27 cellular contexts compared by ENCODE assay signal in genomic region chr13:113425931-113426590, GRCh38. TPM values are rescaled to one million over a fixed set of nuclear protein-coding genes. Genes with fewer than 3 reads are reported as not detected.
DNase-seq lines count a peak whose midpoint lies in the region; ATAC-seq, FAIRE-seq and TF ChIP-seq lines count a peak whose summit lies in the region.
"Had no signal": no experiment of that assay in that cellular context is flagged by ENCODE, and none has a peak within 500 bp of the region (broad histone marks: within the 10 kb centered on the region; RNA-seq: fewer than 3 reads in every experiment).

No MANE protein-coding gene starts in this region.

- H3K27ac ChIP-seq in HepG2 (ENCODE audit: extremely low read length, insufficient read depth, low read length): no peak overlapping the region
- H3K27ac ChIP-seq in right lobe of liver: no peak overlapping the region
- no peak overlapping the region for H3K27ac ChIP-seq in OCI-LY7 (ENCODE audit: low read depth, low read length, poor library complexity, severe bottlenecking)
- no peak overlapping the region for H3K27ac ChIP-seq in upper lobe of right lung
- H3K27ac ChIP-seq: esophagus muscularis mucosa, gastroesophageal sphincter, HL-60, right atrium auricular region, vagina had no signal

- H3K27me3 ChIP-seq in HepG2 (ENCODE audit: control insufficient read depth in 1 of 2, insufficient read depth in 2 of 2, low read length in 2 of 2) (peaks cover 6 to 62% of the 10 kb centered on the region in 2 experiments), right lobe of liver (no peaks in the 10 kb centered on the region), upper lobe of right lung (no peaks in the 10 kb centered on the region)
- H3K27me3 ChIP-seq: esophagus muscularis mucosa, gastroesophageal sphincter, right atrium auricular region, vagina had no signal

- intact Hi-C loops in HepG2 (cut with micrococcal nuclease; ENCODE audit: unreplicated experiment): no loop called here
- intact Hi-C loops in right lobe of liver (cut with DNase I): no loop called here
- intact Hi-C loops in OCI-LY7 (cut with micrococcal nuclease; ENCODE audit: unreplicated experiment): no loop called here
- intact Hi-C loops in upper lobe of right lung (cut with DNase I): no loop called here

- CTCF ChIA-PET in HepG2 (lab: Yijun Ruan, JAX; ENCODE audit: low intra/inter-chr PET ratio, low total read pairs): no interaction called here
- CTCF ChIA-PET in OCI-LY7 (lab: Charles Lee; ENCODE audit: unreplicated experiment): no interaction called here

- in situ Hi-C loops in HepG2 (cut with HindIII; ENCODE audit: extremely low pct_ligation_motif_present, low pct_unique_long_range_greater_than_20kb): no loop called here

- WGBS in HepG2 (ENCODE audit: low lambda C conversion rate): 23% methylated on average over 6 of the region's 23 CpGs
- WGBS in right lobe of liver (ENCODE audit: insufficient coverage, low coverage, low lambda C conversion rate, missing lambda C conversion rate): 100% methylated on average over 1 of the region's 23 CpGs

- H3K79me2 ChIP-seq in HepG2 (ENCODE audit: insufficient read depth, low read length): no peaks in the 10 kb centered on the region
- no peaks in the 10 kb centered on the region for H3K79me2 ChIP-seq in OCI-LY7 (ENCODE audit: insufficient read depth, low read depth, low read length)

- FAIRE-seq in HepG2 (lab: Jason Lieb, UNC) (no peak), urothelium cell line (lab: Jason Lieb, UNC) (peak; percentile 72)
- FAIRE-seq: endometrium, GM18507 had no signal

- H3K4me3 ChIP-seq in HepG2 (replicated peaks in 1 of 3; ENCODE audit: insufficient read depth in 1 of 3, low read depth in 2 of 3, low read length in 3 of 3): peak overlapping the region in 1 of 3 experiments; percentile 15; a peak in 1 of 6 replicates
- no peak overlapping the region for H3K4me3 ChIP-seq in right lobe of liver
- no peak overlapping the region for H3K4me3 ChIP-seq in fibroblast of mammary gland (ENCODE audit: control insufficient read depth, low read depth, low read length)
- H3K4me3 ChIP-seq in OCI-LY7 (ENCODE audit: low read depth, low read length, poor library complexity, severe bottlenecking): no peak overlapping the region
- no peak overlapping the region for H3K4me3 ChIP-seq in upper lobe of right lung
- H3K4me3 ChIP-seq: esophagus muscularis mucosa, gastroesophageal sphincter, GM23338, right atrium auricular region, vagina had no signal

- POLR2A ChIA-PET in HepG2 (lab: Yijun Ruan, JAX): no interaction called here
- POLR2A ChIA-PET in OCI-LY7 (lab: Charles Lee): interaction anchor here (0.6 to 0.8 kb wide), 2 partner anchors 17 to 161 kb away, joined by 4 to 5 read pairs; no protein-coding TSS in a partner anchor

- H4K20me1 ChIP-seq in HepG2 (ENCODE audit: insufficient read depth, low read length) (no peaks in the 10 kb centered on the region), OCI-LY7 (ENCODE audit: insufficient read depth, low read length) (no peaks in the 10 kb centered on the region)

- DNase-seq in HepG2 (ENCODE audit: low spot score) (no peak), right lobe of liver (no peak), NCI-H69 (lab: John Stamatoyannopoulos, UW) (peak; percentile 28), fibroblast of mammary gland (ENCODE audit: low read depth) (peak; percentile 64), urothelium cell line (ENCODE audit: low spot score) (no peak), mucosa of gallbladder (ENCODE audit: low spot score) (no peak), OCI-LY7 (ENCODE audit: low spot score) (no peak), upper lobe of right lung (no peak)
- DNase-seq: activated CD4-positive, alpha-beta memory T cell treated with anti-CD3 and anti-CD28 coated beads for 36 hours; activated CD4-positive, alpha-beta T cell treated with anti-CD3 and anti-CD28 coated beads for 1 hour; activated naive CD4-positive, alpha-beta T cell; CD8-positive, alpha-beta T cell; mammary epithelial cell; NCI-H1092; NCI-H187; NCI-H2171; stimulated activated CD4-positive, alpha-beta T cell treated with anti-CD3 and anti-CD28 coated beads, Interleukin-2, amount 100 ng/mL, for 48 hours; stimulated activated naive CD8-positive, alpha-beta T cell treated with anti-CD3 and anti-CD28 coated beads, Interleukin-15, amount 100 ng/mL, for 72 hours; T-helper 2 cell had no signal

- H3K4me1 ChIP-seq in HepG2 (ENCODE audit: insufficient read depth, low read length) (peaks cover 21% of the 10 kb centered on the region), right lobe of liver (no peaks in the 10 kb centered on the region), OCI-LY7 (ENCODE audit: insufficient read depth, low read length, poor library complexity, severe bottlenecking) (peaks cover under 1% of the 10 kb centered on the region), upper lobe of right lung (no peaks in the 10 kb centered on the region)
- H3K4me1 ChIP-seq: right atrium auricular region had no signal

- H3K36me3 ChIP-seq in HepG2 (replicated peaks in 1 of 2; ENCODE audit: control insufficient read depth in 1 of 2, insufficient read depth in 2 of 2, low read length in 2 of 2): no peaks in the 10 kb centered on the region
- no peaks in the 10 kb centered on the region for H3K36me3 ChIP-seq in right lobe of liver
- H3K36me3 ChIP-seq in OCI-LY7 (ENCODE audit: insufficient read depth, low read length): no peaks in the 10 kb centered on the region
- H3K36me3 ChIP-seq in upper lobe of right lung: no peaks in the 10 kb centered on the region
- H3K36me3 ChIP-seq: vagina had no signal

- no peaks in the 10 kb centered on the region for H3K9me2 ChIP-seq in OCI-LY7 (ENCODE audit: insufficient read depth, low read length)

- H3K9ac ChIP-seq in HepG2 (ENCODE audit: insufficient read depth, low read depth, low read length): no peak overlapping the region

- TF ChIP-seq RAD21 in HepG2 (CRISPR knock-in tag; IDR thresholded peaks at IDR 0.05): no peak

- H3K4me2 ChIP-seq in HepG2 (ENCODE audit: low read depth, low read length): peak overlapping the region; percentile 54
- no peak overlapping the region for H3K4me2 ChIP-seq in OCI-LY7 (ENCODE audit: low read length)
- H3K4me2 ChIP-seq: GM23338 had no signal

- TF ChIP-seq POLR2A in HepG2 (IDR thresholded peaks at IDR 0.05; ENCODE audit: insufficient read depth in 1 of 2, low read depth in 2 of 2, low read length in 2 of 2) (no peak), right lobe of liver (IDR thresholded peaks at IDR 0.05) (no peak)

- BruUV-seq in HepG2 (replicated peaks; lab: Mats Ljungman, UMichigan) (no TSS peak), OCI-LY7 (replicated peaks; lab: Mats Ljungman, UMichigan) (no TSS peak)

- ATAC-seq in HepG2 (peak; percentile 67), right lobe of liver (no peak), upper lobe of right lung (no peak)
- ATAC-seq: CD8-positive, alpha-beta T cell; gastroesophageal sphincter; GM23338; stimulated activated naive CD8-positive, alpha-beta T cell treated with anti-CD3 and anti-CD28 coated beads, Interleukin-15, amount 100 ng/mL, for 72 hours had no signal

- H2AFZ ChIP-seq in HepG2 (ENCODE audit: low read length): no peak overlapping the region
- H2AFZ ChIP-seq in OCI-LY7 (ENCODE audit: low read length): no peak overlapping the region
- H2AFZ ChIP-seq: GM23338 had no signal

- H3K9me3 ChIP-seq in HepG2 (ENCODE audit: low read length) (no peaks in the 10 kb centered on the region), right lobe of liver (no peaks in the 10 kb centered on the region), OCI-LY7 (ENCODE audit: low read length) (no peaks in the 10 kb centered on the region), upper lobe of right lung (no peaks in the 10 kb centered on the region)
- H3K9me3 ChIP-seq: esophagus muscularis mucosa, gastroesophageal sphincter, right atrium auricular region, vagina had no signal

- TF ChIP-seq EP300 in HepG2 (IDR thresholded peaks at IDR 0.05; ENCODE audit: low read depth in 2 of 2, low read length in 2 of 2): no peak
- TF ChIP-seq EP300 in HepG2 (CRISPR knock-in tag; IDR thresholded peaks at IDR 0.05; ENCODE audit: borderline replicate concordance): no peak

- TF ChIP-seq CTCF in HepG2 (CRISPR knock-in tag; IDR thresholded peaks at IDR 0.05): no peak
- TF ChIP-seq CTCF in right lobe of liver (IDR thresholded peaks at IDR 0.05): no peak
- TF ChIP-seq CTCF in fibroblast of mammary gland (conservative IDR thresholded peaks at IDR 0.05; ENCODE audit: control insufficient read depth, insufficient read depth, low read depth, low read length): no peak
- no peak for TF ChIP-seq CTCF in OCI-LY7 (conservative IDR thresholded peaks at IDR 0.05; ENCODE audit: low read length)
- no peak for TF ChIP-seq CTCF in upper lobe of right lung (IDR thresholded peaks at IDR 0.05)

TF ChIP-seq in HepG2, 621 proteins besides CTCF, POLR2A, EP300 and RAD21 (continues in another document):
- no peak for TF ChIP-seq SMARCE1 (IDR thresholded peaks at IDR 0.05; ENCODE audit: borderline replicate concordance)
- no peak for TF ChIP-seq CHD4 (IDR thresholded peaks at IDR 0.05; ENCODE audit: borderline replicate concordance, low read length)

RNA-seq across cellular contexts. Expression of gene ADPRHL1, which starts 27.2 kb away (rescaled TPM):
- total RNA-seq in HepG2 (2016; rRNA removed; fragmentation: Illumina TruSeq; extraction: Trizol) (0.34 and 0.40 TPM in 2 replicates), right lobe of liver (1 to 10 TPM in 4 of 6 experiments, under 1 TPM in 2; 0.37 to 1.7 (median 1.1) TPM), mucosa of gallbladder (4.7 TPM), OCI-LY7 (2022) (5.1 and 6.2 TPM in 2 replicates), upper lobe of right lung (1.9 TPM)
- total RNA-seq in HepG2 (2016; cell fraction: cytosol; rRNA removed; fragmentation: Illumina TruSeq; extraction: Trizol; ENCODE audit: low read depth): 0.18 and 0.30 TPM in 2 replicates
- total RNA-seq in HepG2 (2016; cell fraction: insoluble cytoplasmic fraction; rRNA removed; fragmentation: Illumina TruSeq; extraction: Trizol): 0.37 and 0.50 TPM in 2 replicates
- 0.62 TPM in 2 replicates for total RNA-seq in HepG2 (2016; cell fraction: membrane; rRNA removed; fragmentation: Illumina TruSeq; extraction: Trizol)
- 0.44 and 0.68 TPM in 2 replicates for total RNA-seq in HepG2 (2016; cell fraction: nucleus; rRNA removed; fragmentation: Illumina TruSeq; extraction: Trizol)
- polyA plus RNA-seq in HepG2 (2011; rRNA removed): 0.34 and 0.65 TPM in 2 replicates
- 0.48 and 0.72 TPM in 2 replicates for polyA plus RNA-seq in HepG2 (2011; cell fraction: cytosol; rRNA removed)
- polyA plus RNA-seq in HepG2 (2011; cell fraction: nucleus; rRNA removed): 0.47 and 0.61 TPM in 2 replicates
- polyA plus RNA-seq in HepG2 (2012): 0.56 and 0.63 TPM in 2 replicates
- polyA plus RNA-seq in HepG2 (2016; cell fraction: cytosol; fragmentation: Illumina TruSeq; extraction: Trizol; ENCODE audit: low read depth): 0.46 and 0.52 TPM in 2 replicates
- 0.41 and 0.65 TPM in 2 replicates for polyA plus RNA-seq in HepG2 (2016; cell fraction: insoluble cytoplasmic fraction; fragmentation: Illumina TruSeq; extraction: Trizol; ENCODE audit: low read depth)
- 0.74 and 1.2 TPM in 2 replicates for polyA plus RNA-seq in HepG2 (2016; cell fraction: membrane; fragmentation: Illumina TruSeq; extraction: Trizol; ENCODE audit: low read depth)
- 1.1 and 1.6 TPM in 2 replicates for polyA plus RNA-seq in HepG2 (2016; cell fraction: nucleus; fragmentation: Illumina TruSeq; extraction: Trizol; ENCODE audit: insufficient read depth, low read depth)
- 0.66 and 3.3 TPM in 2 replicates for polyA minus RNA-seq in HepG2 (2011; rRNA and poly(A)+ RNA removed; ENCODE audit: low replicate concordance)
- 0.30 TPM in 1 of 2 replicates, not detected in the other for polyA minus RNA-seq in HepG2 (2011; cell fraction: cytosol; rRNA and poly(A)+ RNA removed)
- polyA minus RNA-seq in HepG2 (2011; cell fraction: nucleus; rRNA and poly(A)+ RNA removed): 0.64 and 0.87 TPM in 2 replicates
- total RNA-seq in OCI-LY7 (2014; rRNA removed; shearing (Covaris generic)): 0.95 and 2.5 TPM in 2 replicates

Comparison
In these comparisons a context has a peak if more than half of its experiments do, and no peak if none do; other contexts are left out.
1. DNase-seq: peak in NCI-H69 (single experiment) and fibroblast of mammary gland (single experiment); none in HepG2 (single experiment), right lobe of liver (0 of 3), urothelium cell line (single experiment), mucosa of gallbladder (single experiment), OCI-LY7 (single experiment) and upper lobe of right lung (single experiment).